9 cellular contexts compared by ENCODE assay signal in genomic region chr2:230849633-230850357, GRCh38. TPM values are rescaled to one million over a fixed set of nuclear protein-coding genes. Genes with fewer than 3 reads are reported as not detected.
A peak's percentile ranks its signal among the peaks of the same experiment; 100 is the strongest.
DNase-seq lines count a peak whose midpoint lies in the region; ATAC-seq, FAIRE-seq and TF ChIP-seq lines count a peak whose summit lies in the region.
"Had no signal": no experiment of that assay in that cellular context is flagged by ENCODE, and none has a peak within 500 bp of the region (broad histone marks: within the 10 kb centered on the region; RNA-seq: fewer than 3 reads in every experiment).

No MANE protein-coding gene starts in this region.

- no peak overlapping the region for H3K4me2 ChIP-seq in A549

- WGBS in A549 (ENCODE audit: missing lambda C conversion rate), result 59% methylated on average over 36 of the region's 40 CpGs

- no peaks in the 10 kb centered on the region for H3K36me3 ChIP-seq in HEK293 (ENCODE audit: control insufficient read depth in 2 of 2, insufficient read depth in 1 of 2, low read length in 2 of 2)
- no peaks in the 10 kb centered on the region for H3K36me3 ChIP-seq in thoracic aorta

- no peak overlapping the region for H3K27ac Mint-ChIP-seq in activated CD4-positive, alpha-beta T cell treated with anti-CD3 and anti-CD28 coated beads for 36 hours
- H3K27ac Mint-ChIP-seq in nephron, result no peak overlapping the region

- no peaks in the 10 kb centered on the region for H3K27me3 ChIP-seq in thoracic aorta (replicated peaks; ENCODE audit: insufficient read depth)

- no peaks in the 10 kb centered on the region for H3K36me3 Mint-ChIP-seq in activated CD4-positive, alpha-beta T cell treated with anti-CD3 and anti-CD28 coated beads for 36 hours (ENCODE audit: low read depth)
- H3K36me3 Mint-ChIP-seq in nephron (ENCODE audit: low read depth), result no peaks in the 10 kb centered on the region

- H3K4me3 Mint-ChIP-seq in activated CD4-positive, alpha-beta T cell treated with anti-CD3 and anti-CD28 coated beads for 36 hours, result no peak overlapping the region
- no peak overlapping the region for H3K4me3 Mint-ChIP-seq in nephron

- peaks cover 5% of the 10 kb centered on the region; the same call in 1 of the 3 replicates for H3K9me3 ChIP-seq in A549
- H3K9me3 ChIP-seq in HEK293 (ENCODE audit: control insufficient read depth, insufficient read depth, low read depth, low read length), result no peaks in the 10 kb centered on the region; the same call in 1 of the 2 replicates
- no peaks in the 10 kb centered on the region for H3K9me3 ChIP-seq in thoracic aorta

- ATAC-seq in A549 (peak; percentile 65 to 85; a peak in 4 of 6 replicates), thoracic aorta (ENCODE audit: insufficient number of reproducible peaks, low FRiP score, low read depth) (no peak), GM21390 (IDR thresholded peaks at IDR 0.05; ENCODE audit: unreplicated experiment) (no peak)
- ATAC-seq in activated CD4-positive, alpha-beta T cell treated with anti-CD3 and anti-CD28 coated beads for 36 hours, result peak; percentile 31

- H3K27ac ChIP-seq in A549, result no peak overlapping the region
- no peak overlapping the region for H3K27ac ChIP-seq in HEK293 (ENCODE audit: extremely low read depth, low read depth, low read length)
- H3K27ac ChIP-seq in thoracic aorta, result no peak overlapping the region

- CTCF ChIA-PET in A549 (lab: Yijun Ruan, JAX) (interaction anchor here (0.6 to 4.7 kb wide), 20 partner anchors 8 to 203 kb away, joined by 3 to 30 read pairs (median 4); partner anchors contain the start of gene ITM2C), HEK293 (lab: Yijun Ruan, JAX) (interaction anchor here (0.6 to 5.4 kb wide), 8 partner anchors 8 to 164 kb away, joined by 3 to 35 read pairs (median 4); no protein-coding TSS in a partner anchor)
- CTCF ChIA-PET in activated CD4-positive, alpha-beta T cell treated with anti-CD3 and anti-CD28 coated beads for 36 hours (lab: Charles Lee), result interaction anchor here (0.6 to 3.9 kb wide), 17 partner anchors 10 to 199 kb away, joined by 3 to 19 read pairs (median 4); no protein-coding TSS in a partner anchor

- DNase-seq in A549 (ENCODE audit: low read depth in 1 of 2, low spot score in 1 of 2) (peak; percentile 52 to 66), choroid plexus epithelial cell (ENCODE audit: low read depth) (peak; percentile 28), thoracic aorta (ENCODE audit: low spot score) (no peak), GOT3 (lab: John Stamatoyannopoulos, UW) (no peak)
- DNase-seq in activated CD4-positive, alpha-beta T cell treated with anti-CD3 and anti-CD28 coated beads for 36 hours, result peak; percentile 86

- intact Hi-C loops in activated CD4-positive, alpha-beta T cell treated with anti-CD3 and anti-CD28 coated beads for 36 hours (cut with DNase I, micrococcal nuclease), result loop anchor here (2.0 to 10.0 kb wide), 4 partner anchors 25 to 565 kb away; no protein-coding TSS in a partner anchor

- no peak for FAIRE-seq in A549 (lab: Jason Lieb, UNC)
- FAIRE-seq: G401.6 had no signal

- no peak overlapping the region for H3K4me3 ChIP-seq in A549
- no peak overlapping the region for H3K4me3 ChIP-seq in HEK293 (ENCODE audit: low read depth, low read length)
- no peak overlapping the region for H3K4me3 ChIP-seq in choroid plexus epithelial cell (ENCODE audit: low read depth, low read length)
- H3K4me3 ChIP-seq in thoracic aorta, result no peak overlapping the region

- TF ChIP-seq EP300 in A549 (IDR thresholded peaks at IDR 0.05), result no peak

- TF ChIP-seq CTCF in A549 (IDR thresholded peaks at IDR 0.05) (peak; percentile 79), HEK293 (tag by site-specific recombination; IDR thresholded peaks at IDR 0.05) (peak; percentile 48; the same call in 1 of the 2 replicates), choroid plexus epithelial cell (conservative IDR thresholded peaks at IDR 0.05; ENCODE audit: low read depth, low read length) (peak; percentile 81), nephron (IDR thresholded peaks at IDR 0.05; ENCODE audit: unreplicated experiment in 3 of 3) (peak; percentile 58 to 71 (median 64)), thoracic aorta (IDR thresholded peaks at IDR 0.05) (peak; percentile 89)

- H3K4me1 Mint-ChIP-seq in activated CD4-positive, alpha-beta T cell treated with anti-CD3 and anti-CD28 coated beads for 36 hours, result peaks cover 15% of the 10 kb centered on the region
- no peaks in the 10 kb centered on the region for H3K4me1 Mint-ChIP-seq in nephron

- TF ChIP-seq RAD21 in A549 (conservative IDR thresholded peaks at IDR 0.05 in 1 of 2, IDR thresholded peaks at IDR 0.05 in 1 of 2), result 0 out of 5 replicates have a peak, but pooled peaks of 1 of the 2 experiments have one; percentile 6

- POLR2A ChIA-PET in A549 (lab: Yijun Ruan, JAX), result no interaction called here
- POLR2A ChIA-PET in HEK293 (lab: Yijun Ruan, JAX), result interaction anchor here (1.4 kb wide), 1 partner anchor 15 kb away, joined by 3 read pairs; the partner anchor contains the start of gene ITM2C
- POLR2A ChIA-PET in activated CD4-positive, alpha-beta T cell treated with anti-CD3 and anti-CD28 coated beads for 36 hours (lab: Charles Lee), result no interaction called here

- H3K4me1 ChIP-seq in A549 (no peaks in the 10 kb centered on the region), HEK293 (ENCODE audit: control insufficient read depth, insufficient read depth, low read length) (peaks cover 4% of the 10 kb centered on the region), thoracic aorta (ENCODE audit: control insufficient read depth in 1 of 2, low read depth in 2 of 2) (peaks cover 0 to 4% of the 10 kb centered on the region in 2 donors)

- peaks cover 25% of the 10 kb centered on the region for H3K27me3 Mint-ChIP-seq in activated CD4-positive, alpha-beta T cell treated with anti-CD3 and anti-CD28 coated beads for 36 hours
- peaks cover 45% of the 10 kb centered on the region for H3K27me3 Mint-ChIP-seq in nephron (ENCODE audit: low read depth)

- H3K9me3 Mint-ChIP-seq in activated CD4-positive, alpha-beta T cell treated with anti-CD3 and anti-CD28 coated beads for 36 hours (ENCODE audit: low read depth), result no peaks in the 10 kb centered on the region
- H3K9me3 Mint-ChIP-seq in nephron, result peaks cover 6% of the 10 kb centered on the region

- no peak for TF ChIP-seq POLR2A in A549 (IDR thresholded peaks at IDR 0.05; ENCODE audit: low read length)

TF ChIP-seq in A549, 52 proteins besides CTCF, POLR2A, EP300 and RAD21:
- TF ChIP-seq SMC3 (IDR thresholded peaks at IDR 0.05), result peak; percentile 43; the same call in 1 of the 3 replicates
- TF ChIP-seq NFE2L2 (conservative IDR thresholded peaks at IDR 0.05; ENCODE audit: low read length), result no peak

TF ChIP-seq in HEK293, 187 proteins besides CTCF, POLR2A, EP300 and RAD21:
- TF ChIP-seq SALL2 (tag by site-specific recombination; IDR thresholded peaks at IDR 0.05; ENCODE audit: borderline replicate concordance), result no peak
- no peak for TF ChIP-seq ZNF558 (tag by site-specific recombination; IDR thresholded peaks at IDR 0.05)
- no peak for TF ChIP-seq ZNF23 (tag by site-specific recombination; IDR thresholded peaks at IDR 0.05; ENCODE audit: borderline replicate concordance)
- TF ChIP-seq ZFP3 (tag by site-specific recombination; IDR thresholded peaks at IDR 0.05; ENCODE audit: low read depth), result no peak
- TF ChIP-seq SP2 (tag by site-specific recombination; IDR thresholded peaks at IDR 0.05), result no peak
- no peak for TF ChIP-seq ZNF19 (tag by site-specific recombination; IDR thresholded peaks at IDR 0.05; ENCODE audit: low read depth)
- no peak for TF ChIP-seq HIC1 (tag by site-specific recombination; IDR thresholded peaks at IDR 0.05)

RNA-seq across cellular contexts. Expression of gene ITM2C, which starts 14.9 kb away (rescaled TPM):
- polyA plus RNA-seq in A549 (2011; rRNA removed) (88.1 and 123 TPM in 2 replicates), A549 (2017; fragmentation: RNase III; extraction: RNeasy Plus Mini Kit Qiagen cat#74134 plus additional on column Dnase treatment) (63.3 to 105 TPM (median 84.0 TPM) in 3 replicates)
- 86.8 and 109 TPM in 2 replicates for polyA plus RNA-seq in A549 (2012; cell fraction: cytosol; rRNA removed)
- 138 and 145 TPM in 2 replicates for polyA plus RNA-seq in A549 (2012; cell fraction: nucleus; rRNA removed)
- polyA minus RNA-seq in A549 (2011; rRNA and poly(A)+ RNA removed), result 120 and 150 TPM in 2 replicates
- total RNA-seq in activated CD4-positive, alpha-beta T cell treated with anti-CD3 and anti-CD28 coated beads for 36 hours, result 10 to 100 TPM; 29.6 to 32.9 TPM
- total RNA-seq in thoracic aorta, result 10 to 100 TPM; 65.5 to 70.6 TPM

Comparison
In these comparisons a context has a peak if more than half of its experiments do, and no peak if none do; other contexts are left out.
1. ATAC-seq: peak in A549 (2 of 2) and activated CD4-positive, alpha-beta T cell treated with anti-CD3 and anti-CD28 coated beads for 36 hours (single experiment); none in thoracic aorta (single experiment) and GM21390 (single experiment).
2. DNase-seq: peak in A549 (2 of 2), activated CD4-positive, alpha-beta T cell treated with anti-CD3 and anti-CD28 coated beads for 36 hours (single experiment) and choroid plexus epithelial cell (single experiment); none in thoracic aorta (single experiment) and GOT3 (single experiment).
3. Of the 5 proteins assayed by ChIP-seq in both HEK293 and A549: peak only in HEK293: none; only in A549: none; in both: CTCF; in neither: 4.
4. Peak in every context shown above with its lines, with median percentiles within 50 percentile points of each other: CTCF ChIP-seq.